ENCODE assay signal across 8 cellular contexts in the genomic region with DNA sequence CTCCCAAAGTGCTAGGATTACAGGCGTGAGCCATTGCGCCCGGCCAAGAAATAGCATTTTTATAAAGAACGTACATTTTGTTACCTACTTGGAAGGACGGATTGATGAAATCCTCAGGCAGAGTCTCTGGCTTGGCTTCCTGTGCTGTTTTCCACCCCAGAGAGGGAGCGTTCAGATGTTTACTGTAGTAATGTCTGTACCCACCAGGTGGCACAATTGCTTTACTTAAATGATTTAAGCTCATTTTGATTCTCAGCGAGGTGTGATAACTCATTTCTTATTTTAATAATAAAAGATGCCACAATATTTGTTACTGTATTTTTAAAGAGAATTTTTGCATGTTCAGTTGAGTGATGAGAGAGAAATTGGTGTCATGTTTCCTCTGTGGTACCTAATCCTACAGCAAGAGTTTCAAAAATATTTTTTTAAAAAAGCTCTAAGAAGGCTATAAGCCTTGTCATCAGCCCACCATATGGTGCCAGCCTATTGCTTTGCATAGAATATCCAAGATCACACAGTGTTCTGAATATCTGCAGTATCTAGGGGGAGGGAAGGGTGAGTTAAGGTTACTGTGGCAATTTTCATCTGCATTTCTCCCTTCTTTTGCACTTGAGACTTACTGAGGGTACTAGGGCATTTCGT.
A peak's percentile ranks its signal among the peaks of the same experiment; 100 is the strongest.
DNase-seq lines count a peak whose midpoint lies in the region; ATAC-seq and TF ChIP-seq lines count a peak whose summit lies in the region.

No MANE protein-coding gene starts in this region.

- no peak for TF ChIP-seq EP300 in sigmoid colon (IDR thresholded peaks at IDR 0.05)

- no peak overlapping the region for H3K4me3 ChIP-seq in GM06990 (replicated peaks; ENCODE audit: low read depth, low read length)
- no peak overlapping the region for H3K4me3 ChIP-seq in NB4 (ENCODE audit: low read depth, low read length)
- H3K4me3 ChIP-seq in ascending aorta: no peak overlapping the region
- no peak overlapping the region for H3K4me3 ChIP-seq in right cardiac atrium (ENCODE audit: low read length)
- no peak overlapping the region for H3K4me3 ChIP-seq in sigmoid colon

- no peaks in the 10 kb centered on the region for H3K27me3 ChIP-seq in GM06990 (replicated peaks; ENCODE audit: control insufficient read depth, insufficient read depth, low read length)
- no peaks in the 10 kb centered on the region for H3K27me3 ChIP-seq in ascending aorta
- no peaks in the 10 kb centered on the region for H3K27me3 ChIP-seq in right cardiac atrium (ENCODE audit: control insufficient read depth, insufficient read depth)
- H3K27me3 ChIP-seq in sigmoid colon: no peaks in the 10 kb centered on the region

- H3K4me1 ChIP-seq in ascending aorta (no peaks in the 10 kb centered on the region), right cardiac atrium (ENCODE audit: control insufficient read depth, insufficient read depth, low read length) (peaks cover 9% of the 10 kb centered on the region), sigmoid colon (peaks cover 0 to 46% (median 23%) of the 10 kb centered on the region in 4 donors)

- DNase-seq in GM06990 (ENCODE audit: extremely low read depth, insufficient read length) (peak; percentile 45), NB4 (ENCODE audit: low read depth) (peak; percentile 73), SKM-1 (lab: John Stamatoyannopoulos, UW; ENCODE audit: unreplicated experiment) (peak; percentile 3), ascending aorta (ENCODE audit: low spot score in 2 of 2) (peak in 1 of 2 donors; percentile 74), right cardiac atrium (peak in 2 of 3 donors; percentile 24 to 54), sigmoid colon (peak; percentile 79)

- WGBS in right cardiac atrium: 21% methylated on average over 8 of the region's 8 CpGs
- 35 to 42% methylated on average over 8 of the region's 8 CpGs for WGBS in sigmoid colon, 2 donors

- ATAC-seq in right cardiac atrium: peak; percentile 60 to 77
- no peak for ATAC-seq in HG03520 (IDR thresholded peaks at IDR 0.05; ENCODE audit: unreplicated experiment)
- no peak for ATAC-seq in HG02840 (IDR thresholded peaks at IDR 0.05; ENCODE audit: low FRiP score, unreplicated experiment)

- H3K27ac ChIP-seq in ascending aorta (no peak overlapping the region), right cardiac atrium (ENCODE audit: low read length) (no peak overlapping the region), sigmoid colon (no peak overlapping the region)

- no peak for TF ChIP-seq POLR2A in NB4 (IDR thresholded peaks at IDR 0.05; ENCODE audit: extremely low read depth, insufficient read length)
- no peak for TF ChIP-seq POLR2A in sigmoid colon (IDR thresholded peaks at IDR 0.05)

- intact Hi-C loops in ascending aorta (cut with DNase I) (loop anchor here (1.0 to 10.0 kb wide), 2 partner anchors 224 to 410 kb away; no protein-coding TSS in a partner anchor), right cardiac atrium (cut with DNase I) (loop anchor here (5.0 to 10.0 kb wide), 2 partner anchors 220 to 223 kb away; no protein-coding TSS in a partner anchor), sigmoid colon (cut with DNase I) (loop anchor here (2.0 to 10.0 kb wide), 3 partner anchors 83 to 222 kb away; partner anchors contain the start of gene TRAF3)

- peak; percentile 42 for TF ChIP-seq CTCF in GM06990 (IDR thresholded peaks at IDR 0.05; ENCODE audit: insufficient read depth, low read length, poor library complexity, severe bottlenecking)
- TF ChIP-seq CTCF in NB4 (IDR thresholded peaks at IDR 0.05; ENCODE audit: low read depth, low read length): peak; percentile 33
- peak; percentile 57 to 71 (median 60) for TF ChIP-seq CTCF in ascending aorta (IDR thresholded peaks at IDR 0.05)
- peak; percentile 55 to 69 (median 60) for TF ChIP-seq CTCF in sigmoid colon (IDR thresholded peaks at IDR 0.05)

- no peaks in the 10 kb centered on the region for H3K36me3 ChIP-seq in GM06990 (ENCODE audit: control insufficient read depth, insufficient read depth, low read length)
- no peaks in the 10 kb centered on the region for H3K36me3 ChIP-seq in ascending aorta
- H3K36me3 ChIP-seq in sigmoid colon: no peaks in the 10 kb centered on the region

- H3K9me3 ChIP-seq in ascending aorta (no peaks in the 10 kb centered on the region), right cardiac atrium (ENCODE audit: control insufficient read depth, low read length) (no peaks in the 10 kb centered on the region), sigmoid colon (no peaks in the 10 kb centered on the region)

Comparison
In these comparisons a context has a peak if more than half of its experiments do, and no peak if none do; other contexts are left out.
1. ATAC-seq: peak in right cardiac atrium (2 of 2); none in HG03520 (single experiment) and HG02840 (single experiment).
2. Peak in every context shown above with its lines, with median percentiles within 50 percentile points of each other: CTCF ChIP-seq.